30 cellular contexts compared by ENCODE assay signal in the genomic region with DNA sequence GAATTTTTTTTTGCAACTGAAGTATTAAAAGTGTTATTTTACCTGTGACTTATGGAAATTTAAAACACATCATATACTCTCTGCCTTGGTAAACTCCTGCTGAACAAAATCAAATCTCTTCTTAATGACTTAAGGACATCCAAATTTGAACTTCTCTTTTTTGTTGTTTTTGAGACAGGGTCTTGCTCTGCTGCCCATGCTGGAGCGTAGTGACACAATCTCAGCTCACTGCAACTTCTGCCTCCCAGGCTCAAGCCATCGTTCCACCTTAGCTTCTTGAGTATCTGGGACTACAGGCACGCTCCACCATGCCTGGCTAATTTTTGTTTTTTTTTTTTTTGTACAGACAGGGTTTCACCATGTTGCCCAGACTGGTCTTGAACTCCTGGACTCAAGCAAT. TPM values are rescaled to one million over a fixed set of nuclear protein-coding genes. Genes with fewer than 3 reads are reported as not detected.
"Had no signal": no experiment of that assay in that cellular context is flagged by ENCODE, and none has a peak within 500 bp of the region (broad histone marks: within the 10 kb centered on the region; RNA-seq: fewer than 3 reads in every experiment).

No MANE protein-coding gene starts in this region.

- DNase-seq: effector CD8-positive, alpha-beta T cell; heart right ventricle; hippocampal formation; islet precursor cell; kidney glomerular epithelial cell; left ventricle myocardium inferior; lower lobe of right lung; stimulated activated CD4-positive, alpha-beta T cell treated with anti-CD3 and anti-CD28 coated beads, Interleukin-12 subunit alpha, Interleukin-12 subunit beta, amount 100 ng/mL, for 4 hours; stimulated activated CD4-positive, alpha-beta T cell treated with anti-CD3 and anti-CD28 coated beads, Interleukin-4, amount 100 ng/mL, for 1 hour; stimulated activated naive CD4-positive, alpha-beta T cell treated with Interleukin-2 at 50 U/mL for 16 hours; thyroid gland had no signal

- ATAC-seq: foreskin keratinocyte, gastroesophageal sphincter, heart right ventricle, sciatic nerve had no signal

- H3K36me3 Mint-ChIP-seq: neural progenitor cell had no signal

- FAIRE-seq: endothelial cell of umbilical vein had no signal

- H3K9me3 ChIP-seq: colonic mucosa, esophagus muscularis mucosa, gastroesophageal sphincter, heart right ventricle, left ventricle myocardium inferior, lower lobe of right lung, mucosa of descending colon, right atrium auricular region, stomach, thyroid gland, vagina had no signal

- H3K9me3 Mint-ChIP-seq: dendritic cell treated with granulocyte-macrophage colony-stimulating factor and Interleukin-4, amounts not matched to agents 40 ng/mL and 50 ng/mL, for 4 days; nephron; neural progenitor cell had no signal

- H3K27ac Mint-ChIP-seq: dendritic cell treated with granulocyte-macrophage colony-stimulating factor and Interleukin-4, amounts not matched to agents 40 ng/mL and 50 ng/mL, for 4 days; nephron; neural progenitor cell; progenitor cell of endocrine pancreas had no signal

- H3K27ac ChIP-seq: colonic mucosa, esophagus muscularis mucosa, foreskin keratinocyte, gastroesophageal sphincter, heart right ventricle, left ventricle myocardium inferior, lower lobe of right lung, neural progenitor cell, parathyroid adenoma, right atrium auricular region, stomach, thyroid gland, vagina had no signal

- H3K4me3 Mint-ChIP-seq: dendritic cell treated with granulocyte-macrophage colony-stimulating factor and Interleukin-4, amounts not matched to agents 40 ng/mL and 50 ng/mL, for 4 days; nephron; neural progenitor cell had no signal

- H3K4me1 Mint-ChIP-seq: nephron, neural progenitor cell had no signal

- H3K27me3 Mint-ChIP-seq: naive thymus-derived CD4-positive, alpha-beta T cell; progenitor cell of endocrine pancreas had no signal

- H3K27me3 ChIP-seq: colonic mucosa, right atrium auricular region, thyroid gland, vagina had no signal

RNA-seq across cellular contexts. Expression of a gene that starts 56.1 kb away (rescaled TPM):
- total RNA-seq: fibroblast of lung, foreskin keratinocyte, osteoblast, right atrium auricular region, smooth muscle cell had no signal
